Comparison of ENCODE assay signal across 1 cellular context in the genomic region with DNA sequence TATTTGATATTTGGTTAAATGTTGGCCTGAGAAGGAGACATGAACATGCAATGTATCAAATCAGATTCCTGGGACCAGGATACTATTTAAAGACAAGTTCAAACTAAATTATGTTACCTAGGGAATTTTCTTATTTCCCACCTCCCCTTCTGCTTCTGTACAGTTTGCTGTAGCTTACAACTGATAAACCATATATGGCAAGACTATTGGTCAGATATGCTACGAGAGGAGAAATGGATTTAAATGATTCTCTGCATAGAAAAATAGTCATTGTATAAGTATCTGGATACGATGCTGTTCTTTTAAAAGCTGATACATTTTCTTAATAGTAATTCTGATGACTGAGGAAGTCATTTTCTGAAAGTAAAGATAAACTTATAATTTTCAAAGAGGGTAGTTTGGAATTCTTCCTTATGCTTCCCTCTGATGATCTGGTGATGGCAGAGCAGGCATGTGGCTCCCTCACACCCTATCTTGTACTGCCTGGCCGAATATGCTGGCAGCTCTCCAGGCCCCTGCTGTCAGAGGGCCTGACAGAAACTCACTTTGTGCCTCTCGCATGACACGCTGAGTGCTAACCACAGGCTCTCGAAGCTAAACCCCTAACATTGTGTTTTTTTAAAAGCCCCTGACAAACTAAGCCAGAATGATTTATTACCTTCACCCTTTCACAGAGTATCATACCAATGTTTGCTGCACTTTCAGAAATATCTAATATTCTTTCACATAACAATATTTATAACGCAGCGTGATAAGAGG.
A peak's percentile ranks its signal among the peaks of the same experiment; 100 is the strongest.
TF ChIP-seq lines count a peak whose summit lies in the region.

No MANE protein-coding gene starts in this region.

TF ChIP-seq in HEK293, 187 proteins besides CTCF, POLR2A, EP300 and RAD21 (continued from another document and continues in another):
- TF ChIP-seq, protein P1, sequence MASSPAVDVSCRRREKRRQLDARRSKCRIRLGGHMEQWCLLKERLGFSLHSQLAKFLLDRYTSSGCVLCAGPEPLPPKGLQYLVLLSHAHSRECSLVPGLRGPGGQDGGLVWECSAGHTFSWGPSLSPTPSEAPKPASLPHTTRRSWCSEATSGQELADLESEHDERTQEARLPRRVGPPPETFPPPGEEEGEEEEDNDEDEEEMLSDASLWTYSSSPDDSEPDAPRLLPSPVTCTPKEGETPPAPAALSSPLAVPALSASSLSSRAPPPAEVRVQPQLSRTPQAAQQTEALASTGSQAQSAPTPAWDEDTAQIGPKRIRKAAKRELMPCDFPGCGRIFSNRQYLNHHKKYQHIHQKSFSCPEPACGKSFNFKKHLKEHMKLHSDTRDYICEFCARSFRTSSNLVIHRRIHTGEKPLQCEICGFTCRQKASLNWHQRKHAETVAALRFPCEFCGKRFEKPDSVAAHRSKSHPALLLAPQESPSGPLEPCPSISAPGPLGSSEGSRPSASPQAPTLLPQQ (tag by site-specific recombination; IDR thresholded peaks at IDR 0.05): peak; percentile 50; the same call in 1 of the 2 replicates
- TF ChIP-seq SP7 (tag by site-specific recombination; IDR thresholded peaks at IDR 0.05) (peak; percentile 91), ZNF132 (tag by site-specific recombination; IDR thresholded peaks at IDR 0.05; ENCODE audit: borderline replicate concordance) (no peak), ZNF146 (tag by site-specific recombination; IDR thresholded peaks at IDR 0.05) (no peak), ZNF658 (tag by site-specific recombination; IDR thresholded peaks at IDR 0.05) (no peak), BCL11A (tag by site-specific recombination; IDR thresholded peaks at IDR 0.05; ENCODE audit: low read depth) (no peak), ZNF677 (tag by site-specific recombination; IDR thresholded peaks at IDR 0.05) (no peak), ZNF175 (tag by site-specific recombination; IDR thresholded peaks at IDR 0.05) (no peak), ZNF202 (tag by site-specific recombination; IDR thresholded peaks at IDR 0.05; ENCODE audit: borderline replicate concordance) (no peak), GFI1B (tag by site-specific recombination; IDR thresholded peaks at IDR 0.05) (no peak), ZNF394 (tag by site-specific recombination; IDR thresholded peaks at IDR 0.05; ENCODE audit: borderline replicate concordance) (no peak), KLF9 (tag by site-specific recombination; IDR thresholded peaks at IDR 0.05; ENCODE audit: low read depth) (no peak), ZNF221 (tag by site-specific recombination; IDR thresholded peaks at IDR 0.05; ENCODE audit: borderline replicate concordance) (no peak), ZNF16 (tag by site-specific recombination; IDR thresholded peaks at IDR 0.05; ENCODE audit: low read depth) (no peak), ZNF423 (tag by site-specific recombination; IDR thresholded peaks at IDR 0.05) (no peak), ZFHX2 (tag by site-specific recombination; conservative IDR thresholded peaks at IDR 0.05) (no peak), ZNF664 (tag by site-specific recombination; IDR thresholded peaks at IDR 0.05) (no peak), ZNF433 (tag by site-specific recombination; IDR thresholded peaks at IDR 0.05; ENCODE audit: low read depth) (no peak), SALL2 (tag by site-specific recombination; IDR thresholded peaks at IDR 0.05; ENCODE audit: borderline replicate concordance) (no peak), IKZF3 (tag by site-specific recombination; IDR thresholded peaks at IDR 0.05) (peak; percentile 78), KLF8 (tag by site-specific recombination; IDR thresholded peaks at IDR 0.05) (no peak), TCF7L2 (IDR thresholded peaks at IDR 0.05; ENCODE audit: borderline replicate concordance, low read depth, low read length) (no peak), ZNF114 (tag by site-specific recombination; IDR thresholded peaks at IDR 0.05) (no peak), ZNF155 (tag by site-specific recombination; IDR thresholded peaks at IDR 0.05) (no peak), ZNF701 (tag by site-specific recombination; IDR thresholded peaks at IDR 0.05) (no peak), ZNF558 (tag by site-specific recombination; IDR thresholded peaks at IDR 0.05) (peak; percentile 60; the same call in 1 of the 2 replicates), ZSCAN30 (tag by site-specific recombination; IDR thresholded peaks at IDR 0.05) (peak; percentile 86), ZNF561 (tag by site-specific recombination; IDR thresholded peaks at IDR 0.05; ENCODE audit: borderline replicate concordance) (peak; percentile 78; the same call in 1 of the 2 replicates), ZNF776 (tag by site-specific recombination; IDR thresholded peaks at IDR 0.05; ENCODE audit: borderline replicate concordance) (no peak), YY1 (tag by site-specific recombination; IDR thresholded peaks at IDR 0.05) (no peak), ZXDB (tag by site-specific recombination; IDR thresholded peaks at IDR 0.05) (peak; percentile 99), ZNF473 (tag by site-specific recombination; IDR thresholded peaks at IDR 0.05) (no peak), ZNF24 (tag by site-specific recombination; IDR thresholded peaks at IDR 0.05) (peak; percentile 54; the same call in 1 of the 2 replicates)
- TF ChIP-seq, protein P2, sequence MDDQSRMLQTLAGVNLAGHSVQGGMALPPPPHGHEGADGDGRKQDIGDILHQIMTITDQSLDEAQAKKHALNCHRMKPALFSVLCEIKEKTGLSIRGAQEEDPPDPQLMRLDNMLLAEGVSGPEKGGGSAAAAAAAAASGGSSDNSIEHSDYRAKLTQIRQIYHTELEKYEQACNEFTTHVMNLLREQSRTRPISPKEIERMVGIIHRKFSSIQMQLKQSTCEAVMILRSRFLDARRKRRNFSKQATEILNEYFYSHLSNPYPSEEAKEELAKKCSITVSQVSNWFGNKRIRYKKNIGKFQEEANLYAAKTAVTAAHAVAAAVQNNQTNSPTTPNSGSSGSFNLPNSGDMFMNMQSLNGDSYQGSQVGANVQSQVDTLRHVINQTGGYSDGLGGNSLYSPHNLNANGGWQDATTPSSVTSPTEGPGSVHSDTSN (CRISPR knock-in tag; IDR thresholded peaks at IDR 0.05): no peak
- TF ChIP-seq, protein P3, sequence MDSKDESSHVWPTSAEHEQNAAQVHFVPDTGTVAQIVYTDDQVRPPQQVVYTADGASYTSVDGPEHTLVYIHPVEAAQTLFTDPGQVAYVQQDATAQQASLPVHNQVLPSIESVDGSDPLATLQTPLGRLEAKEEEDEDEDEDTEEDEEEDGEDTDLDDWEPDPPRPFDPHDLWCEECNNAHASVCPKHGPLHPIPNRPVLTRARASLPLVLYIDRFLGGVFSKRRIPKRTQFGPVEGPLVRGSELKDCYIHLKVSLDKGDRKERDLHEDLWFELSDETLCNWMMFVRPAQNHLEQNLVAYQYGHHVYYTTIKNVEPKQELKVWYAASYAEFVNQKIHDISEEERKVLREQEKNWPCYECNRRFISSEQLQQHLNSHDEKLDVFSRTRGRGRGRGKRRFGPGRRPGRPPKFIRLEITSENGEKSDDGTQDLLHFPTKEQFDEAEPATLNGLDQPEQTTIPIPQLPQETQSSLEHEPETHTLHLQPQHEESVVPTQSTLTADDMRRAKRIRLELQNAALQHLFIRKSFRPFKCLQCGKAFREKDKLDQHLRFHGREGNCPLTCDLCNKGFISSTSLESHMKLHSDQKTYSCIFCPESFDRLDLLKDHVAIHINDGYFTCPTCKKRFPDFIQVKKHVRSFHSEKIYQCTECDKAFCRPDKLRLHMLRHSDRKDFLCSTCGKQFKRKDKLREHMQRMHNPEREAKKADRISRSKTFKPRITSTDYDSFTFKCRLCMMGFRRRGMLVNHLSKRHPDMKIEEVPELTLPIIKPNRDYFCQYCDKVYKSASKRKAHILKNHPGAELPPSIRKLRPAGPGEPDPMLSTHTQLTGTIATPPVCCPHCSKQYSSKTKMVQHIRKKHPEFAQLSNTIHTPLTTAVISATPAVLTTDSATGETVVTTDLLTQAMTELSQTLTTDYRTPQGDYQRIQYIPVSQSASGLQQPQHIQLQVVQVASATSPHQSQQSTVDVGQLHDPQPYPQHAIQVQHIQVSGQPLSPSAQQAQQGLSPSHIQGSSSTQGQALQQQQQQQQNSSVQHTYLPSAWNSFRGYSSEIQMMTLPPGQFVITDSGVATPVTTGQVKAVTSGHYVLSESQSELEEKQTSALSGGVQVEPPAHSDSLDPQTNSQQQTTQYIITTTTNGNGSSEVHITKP (tag by site-specific recombination; IDR thresholded peaks at IDR 0.05): peak; percentile 37; the same call in 1 of the 2 replicates
- TF ChIP-seq, protein P4, sequence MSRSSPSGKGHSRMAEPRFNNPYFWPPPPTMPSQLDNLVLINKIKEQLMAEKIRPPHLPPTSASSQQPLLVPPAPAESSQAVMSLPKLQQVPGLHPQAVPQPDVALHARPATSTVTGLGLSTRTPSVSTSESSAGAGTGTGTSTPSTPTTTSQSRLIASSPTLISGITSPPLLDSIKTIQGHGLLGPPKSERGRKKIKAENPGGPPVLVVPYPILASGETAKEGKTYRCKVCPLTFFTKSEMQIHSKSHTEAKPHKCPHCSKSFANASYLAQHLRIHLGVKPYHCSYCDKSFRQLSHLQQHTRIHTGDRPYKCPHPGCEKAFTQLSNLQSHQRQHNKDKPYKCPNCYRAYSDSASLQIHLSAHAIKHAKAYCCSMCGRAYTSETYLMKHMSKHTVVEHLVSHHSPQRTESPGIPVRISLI (tag by site-specific recombination; IDR thresholded peaks at IDR 0.05): peak; percentile 59; the same call in 1 of the 2 replicates
- TF ChIP-seq, protein P5, sequence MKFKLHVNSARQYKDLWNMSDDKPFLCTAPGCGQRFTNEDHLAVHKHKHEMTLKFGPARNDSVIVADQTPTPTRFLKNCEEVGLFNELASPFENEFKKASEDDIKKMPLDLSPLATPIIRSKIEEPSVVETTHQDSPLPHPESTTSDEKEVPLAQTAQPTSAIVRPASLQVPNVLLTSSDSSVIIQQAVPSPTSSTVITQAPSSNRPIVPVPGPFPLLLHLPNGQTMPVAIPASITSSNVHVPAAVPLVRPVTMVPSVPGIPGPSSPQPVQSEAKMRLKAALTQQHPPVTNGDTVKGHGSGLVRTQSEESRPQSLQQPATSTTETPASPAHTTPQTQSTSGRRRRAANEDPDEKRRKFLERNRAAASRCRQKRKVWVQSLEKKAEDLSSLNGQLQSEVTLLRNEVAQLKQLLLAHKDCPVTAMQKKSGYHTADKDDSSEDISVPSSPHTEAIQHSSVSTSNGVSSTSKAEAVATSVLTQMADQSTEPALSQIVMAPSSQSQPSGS (tag by site-specific recombination; IDR thresholded peaks at IDR 0.05; ENCODE audit: low read depth): no peak
- TF ChIP-seq, protein P6, sequence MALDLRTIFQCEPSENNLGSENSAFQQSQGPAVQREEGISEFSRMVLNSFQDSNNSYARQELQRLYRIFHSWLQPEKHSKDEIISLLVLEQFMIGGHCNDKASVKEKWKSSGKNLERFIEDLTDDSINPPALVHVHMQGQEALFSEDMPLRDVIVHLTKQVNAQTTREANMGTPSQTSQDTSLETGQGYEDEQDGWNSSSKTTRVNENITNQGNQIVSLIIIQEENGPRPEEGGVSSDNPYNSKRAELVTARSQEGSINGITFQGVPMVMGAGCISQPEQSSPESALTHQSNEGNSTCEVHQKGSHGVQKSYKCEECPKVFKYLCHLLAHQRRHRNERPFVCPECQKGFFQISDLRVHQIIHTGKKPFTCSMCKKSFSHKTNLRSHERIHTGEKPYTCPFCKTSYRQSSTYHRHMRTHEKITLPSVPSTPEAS (tag by site-specific recombination; IDR thresholded peaks at IDR 0.05): no peak
- TF ChIP-seq, protein P7, sequence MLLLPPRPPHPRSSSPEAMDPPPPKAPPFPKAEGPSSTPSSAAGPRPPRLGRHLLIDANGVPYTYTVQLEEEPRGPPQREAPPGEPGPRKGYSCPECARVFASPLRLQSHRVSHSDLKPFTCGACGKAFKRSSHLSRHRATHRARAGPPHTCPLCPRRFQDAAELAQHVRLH (tag by site-specific recombination; IDR thresholded peaks at IDR 0.05): 0 out of 2 replicates have a peak, but pooled peaks have one; percentile 22
- TF ChIP-seq, protein P8, sequence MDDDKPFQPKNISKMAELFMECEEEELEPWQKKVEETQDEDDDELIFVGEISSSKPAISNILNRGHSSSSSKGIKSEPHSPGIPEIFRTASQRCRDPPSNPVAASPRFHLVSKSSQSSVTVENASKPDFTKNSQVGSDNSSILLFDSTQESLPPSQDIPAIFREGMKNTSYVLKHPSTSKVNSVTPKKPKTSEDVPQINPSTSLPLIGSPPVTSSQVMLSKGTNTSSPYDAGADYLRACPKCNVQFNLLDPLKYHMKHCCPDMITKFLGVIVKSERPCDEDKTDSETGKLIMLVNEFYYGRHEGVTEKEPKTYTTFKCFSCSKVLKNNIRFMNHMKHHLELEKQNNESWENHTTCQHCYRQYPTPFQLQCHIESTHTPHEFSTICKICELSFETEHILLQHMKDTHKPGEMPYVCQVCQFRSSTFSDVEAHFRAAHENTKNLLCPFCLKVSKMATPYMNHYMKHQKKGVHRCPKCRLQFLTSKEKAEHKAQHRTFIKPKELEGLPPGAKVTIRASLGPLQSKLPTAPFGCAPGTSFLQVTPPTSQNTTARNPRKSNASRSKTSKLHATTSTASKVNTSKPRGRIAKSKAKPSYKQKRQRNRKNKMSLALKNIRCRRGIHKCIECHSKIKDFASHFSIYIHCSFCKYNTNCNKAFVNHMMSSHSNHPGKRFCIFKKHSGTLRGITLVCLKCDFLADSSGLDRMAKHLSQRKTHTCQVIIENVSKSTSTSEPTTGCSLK (tag by site-specific recombination; IDR thresholded peaks at IDR 0.05): no peak
- TF ChIP-seq, protein P9, sequence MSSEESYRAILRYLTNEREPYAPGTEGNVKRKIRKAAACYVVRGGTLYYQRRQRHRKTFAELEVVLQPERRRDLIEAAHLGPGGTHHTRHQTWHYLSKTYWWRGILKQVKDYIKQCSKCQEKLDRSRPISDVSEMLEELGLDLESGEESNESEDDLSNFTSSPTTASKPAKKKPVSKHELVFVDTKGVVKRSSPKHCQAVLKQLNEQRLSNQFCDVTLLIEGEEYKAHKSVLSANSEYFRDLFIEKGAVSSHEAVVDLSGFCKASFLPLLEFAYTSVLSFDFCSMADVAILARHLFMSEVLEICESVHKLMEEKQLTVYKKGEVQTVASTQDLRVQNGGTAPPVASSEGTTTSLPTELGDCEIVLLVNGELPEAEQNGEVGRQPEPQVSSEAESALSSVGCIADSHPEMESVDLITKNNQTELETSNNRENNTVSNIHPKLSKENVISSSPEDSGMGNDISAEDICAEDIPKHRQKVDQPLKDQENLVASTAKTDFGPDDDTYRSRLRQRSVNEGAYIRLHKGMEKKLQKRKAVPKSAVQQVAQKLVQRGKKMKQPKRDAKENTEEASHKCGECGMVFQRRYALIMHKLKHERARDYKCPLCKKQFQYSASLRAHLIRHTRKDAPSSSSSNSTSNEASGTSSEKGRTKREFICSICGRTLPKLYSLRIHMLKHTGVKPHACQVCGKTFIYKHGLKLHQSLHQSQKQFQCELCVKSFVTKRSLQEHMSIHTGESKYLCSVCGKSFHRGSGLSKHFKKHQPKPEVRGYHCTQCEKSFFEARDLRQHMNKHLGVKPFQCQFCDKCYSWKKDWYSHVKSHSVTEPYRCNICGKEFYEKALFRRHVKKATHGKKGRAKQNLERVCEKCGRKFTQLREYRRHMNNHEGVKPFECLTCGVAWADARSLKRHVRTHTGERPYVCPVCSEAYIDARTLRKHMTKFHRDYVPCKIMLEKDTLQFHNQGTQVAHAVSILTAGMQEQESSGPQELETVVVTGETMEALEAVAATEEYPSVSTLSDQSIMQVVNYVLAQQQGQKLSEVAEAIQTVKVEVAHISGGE (tag by site-specific recombination; conservative IDR thresholded peaks at IDR 0.05; ENCODE audit: low read depth): no peak
